In the genomic region with DNA sequence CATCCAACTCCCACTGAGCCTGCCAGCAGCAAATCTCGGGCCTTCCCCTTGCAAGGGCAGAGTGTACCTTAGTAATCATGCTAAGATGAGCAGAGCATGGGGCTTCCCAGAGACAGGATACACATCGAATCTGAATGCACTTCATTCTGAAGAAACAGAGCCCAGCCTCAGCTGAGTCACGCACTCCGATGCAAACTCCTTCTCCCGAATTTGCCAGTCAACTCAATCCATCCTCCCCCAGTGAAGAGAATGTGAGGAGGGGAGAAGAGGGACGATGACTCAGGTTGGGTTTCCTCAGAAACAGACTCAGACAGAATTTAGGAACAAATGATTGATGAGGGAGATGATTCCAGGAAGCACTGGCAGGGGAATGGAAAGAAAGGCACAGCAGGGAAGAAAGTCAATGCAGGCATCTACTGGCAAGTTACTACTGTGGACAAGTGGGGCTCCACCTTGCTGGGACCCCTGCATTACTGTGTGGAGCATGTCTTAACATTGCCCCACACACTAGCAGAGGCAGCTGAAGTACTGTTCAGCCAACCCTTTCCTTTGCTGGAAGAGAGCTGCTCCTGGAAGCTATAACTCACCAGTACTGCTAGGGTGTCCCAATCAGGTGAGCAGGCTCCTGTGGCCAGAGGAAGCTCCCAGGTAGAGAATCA, we compare ENCODE assay signal across 11 cellular contexts.
DNase-seq lines count a peak whose midpoint lies in the region; ATAC-seq, FAIRE-seq and TF ChIP-seq lines count a peak whose summit lies in the region.
"Had no signal": no experiment of that assay in that cellular context is flagged by ENCODE, and none has a peak within 500 bp of the region (broad histone marks: within the 10 kb centered on the region; RNA-seq: fewer than 3 reads in every experiment).

No MANE protein-coding gene starts in this region.

- H3K9me3 ChIP-seq in A673 (ENCODE audit: low read depth, low read length, poor library complexity, severe bottlenecking) (no peaks in the 10 kb centered on the region), endodermal cell (ENCODE audit: control insufficient read depth, low read length) (no peaks in the 10 kb centered on the region)
- H3K9me3 ChIP-seq: Caco-2 had no signal

- POLR2A ChIA-PET in A673 (lab: Charles Lee; ENCODE audit: low non-redundant PET): no interaction called here
- POLR2A ChIA-PET in activated CD4-positive, alpha-beta memory T cell treated with anti-CD3 and anti-CD28 coated beads for 36 hours (lab: Charles Lee): interaction anchor here (1.7 to 1.9 kb wide), 2 partner anchors 353 to 432 kb away, joined by 4 to 11 read pairs; partner anchors contain the start of gene STXBP5

- no peak overlapping the region for H3K4me3 ChIP-seq in A673 (ENCODE audit: low read depth, low read length, poor library complexity, severe bottlenecking)
- H3K4me3 ChIP-seq in endodermal cell (ENCODE audit: low read length): no peak overlapping the region

- ATAC-seq in GM21367 (IDR thresholded peaks at IDR 0.05; ENCODE audit: unreplicated experiment) (peak; percentile 53), GM18519 (IDR thresholded peaks at IDR 0.05; ENCODE audit: low FRiP score, unreplicated experiment) (no peak)

- no peak overlapping the region for H3K9ac ChIP-seq in endodermal cell (ENCODE audit: extremely low read depth, low read length, poor library complexity, severe bottlenecking)

- peak overlapping the region; percentile 86 for H3K27ac Mint-ChIP-seq in activated CD4-positive, alpha-beta memory T cell treated with anti-CD3 and anti-CD28 coated beads for 36 hours
- no peak overlapping the region for H3K27ac Mint-ChIP-seq in endodermal cell
- H3K27ac Mint-ChIP-seq: activated B cell treated with CpG ODN at 0.5 μM for 24 hours had no signal

- no peak overlapping the region for H3K27ac ChIP-seq in A673 (ENCODE audit: low read depth, low read length, poor library complexity, severe bottlenecking)
- no peak overlapping the region for H3K27ac ChIP-seq in endodermal cell (ENCODE audit: low read depth, low read length)

- intact Hi-C loops in A673 (cut with micrococcal nuclease; ENCODE audit: unreplicated experiment): loop anchor here (10.0 kb wide), 1 partner anchor 534 kb away; no protein-coding TSS in a partner anchor
- intact Hi-C loops in activated CD4-positive, alpha-beta memory T cell treated with anti-CD3 and anti-CD28 coated beads for 36 hours (cut with micrococcal nuclease): loop anchor here (1.0 to 10.0 kb wide), 13 partner anchors 54 to 1674 kb away; partner anchors contain the start of gene EPM2A

- peaks cover 7% of the 10 kb centered on the region for H3K27me3 Mint-ChIP-seq in activated CD4-positive, alpha-beta memory T cell treated with anti-CD3 and anti-CD28 coated beads for 36 hours
- H3K27me3 Mint-ChIP-seq in endodermal cell (ENCODE audit: insufficient read depth): no peaks in the 10 kb centered on the region

- DNase-seq in A673 (ENCODE audit: low spot score) (peak; percentile 21), iPS-NIHi7 (ENCODE audit: extremely low spot score) (peak; percentile 18), NCI-H1694 (lab: John Stamatoyannopoulos, UW) (no peak), GM19239 (ENCODE audit: insufficient read length, low spot score) (no peak), endodermal cell (no peak)
- peak; percentile 83 for DNase-seq in activated CD4-positive, alpha-beta memory T cell treated with anti-CD3 and anti-CD28 coated beads for 36 hours
- DNase-seq: activated B cell treated with CpG ODN at 0.5 μM for 24 hours, Caco-2, occipital lobe had no signal

- no peak overlapping the region for H3K4me3 Mint-ChIP-seq in activated CD4-positive, alpha-beta memory T cell treated with anti-CD3 and anti-CD28 coated beads for 36 hours
- H3K4me3 Mint-ChIP-seq in endodermal cell: no peak overlapping the region
- H3K4me3 Mint-ChIP-seq: activated B cell treated with CpG ODN at 0.5 μM for 24 hours had no signal

- no peaks in the 10 kb centered on the region for H3K36me3 ChIP-seq in A673 (ENCODE audit: insufficient read depth, low read length, poor library complexity, severe bottlenecking)
- H3K36me3 ChIP-seq in endodermal cell (ENCODE audit: control insufficient read depth, insufficient read depth, low read length): no peaks in the 10 kb centered on the region

- 72 to 76% methylated on average over 3 to 5 of the region's 6 CpGs for WGBS in endodermal cell (ENCODE audit: insufficient coverage in 1 of 2, insufficient read length in 1 of 2), 2 experiments

- FAIRE-seq in GM19239 (lab: Jason Lieb, UNC): no peak

- no peak for TF ChIP-seq CTCF in A673 (conservative IDR thresholded peaks at IDR 0.05; ENCODE audit: low read depth, low read length)
- TF ChIP-seq CTCF in endodermal cell (conservative IDR thresholded peaks at IDR 0.05): no peak

- CTCF ChIA-PET in A673 (lab: Charles Lee): no interaction called here
- CTCF ChIA-PET in activated CD4-positive, alpha-beta memory T cell treated with anti-CD3 and anti-CD28 coated beads for 36 hours (lab: Charles Lee): interaction anchor here (1.5 kb wide), 1 partner anchor 432 kb away, joined by 3 read pairs; no protein-coding TSS in a partner anchor

- peaks cover 24% of the 10 kb centered on the region for H3K9me3 Mint-ChIP-seq in activated CD4-positive, alpha-beta memory T cell treated with anti-CD3 and anti-CD28 coated beads for 36 hours
- H3K9me3 Mint-ChIP-seq in endodermal cell: peaks cover 7% of the 10 kb centered on the region

- no peaks in the 10 kb centered on the region for H3K4me1 ChIP-seq in A673 (ENCODE audit: insufficient read depth, low read length, poor library complexity, severe bottlenecking)
- no peaks in the 10 kb centered on the region for H3K4me1 ChIP-seq in endodermal cell (ENCODE audit: control insufficient read depth, insufficient read depth, low read length)
- H3K4me1 ChIP-seq: Caco-2 had no signal

- H3K4me1 Mint-ChIP-seq in activated CD4-positive, alpha-beta memory T cell treated with anti-CD3 and anti-CD28 coated beads for 36 hours (ENCODE audit: low read depth): peaks cover 32% of the 10 kb centered on the region
- peaks cover 2% of the 10 kb centered on the region for H3K4me1 Mint-ChIP-seq in endodermal cell
- H3K4me1 Mint-ChIP-seq: activated B cell treated with CpG ODN at 0.5 μM for 24 hours had no signal

- H3K36me3 Mint-ChIP-seq in activated CD4-positive, alpha-beta memory T cell treated with anti-CD3 and anti-CD28 coated beads for 36 hours: peaks cover 14% of the 10 kb centered on the region
- H3K36me3 Mint-ChIP-seq in endodermal cell (ENCODE audit: low read depth): no peaks in the 10 kb centered on the region

- BruUV-seq in A673 (replicated peaks; lab: Mats Ljungman, UMichigan): no TSS peak

- no peaks in the 10 kb centered on the region for H3K27me3 ChIP-seq in A673 (replicated peaks; ENCODE audit: insufficient read depth, low read depth, low read length, poor library complexity)
- H3K27me3 ChIP-seq in endodermal cell (ENCODE audit: control insufficient read depth, insufficient read depth, low read length, poor library complexity, severe bottlenecking): no peaks in the 10 kb centered on the region

Comparison
In these comparisons a context has a peak if more than half of its experiments do, and no peak if none do; other contexts are left out.
1. DNase-seq: peak in A673 (single experiment), activated CD4-positive, alpha-beta memory T cell treated with anti-CD3 and anti-CD28 coated beads for 36 hours (single experiment) and iPS-NIHi7 (single experiment); none in NCI-H1694 (single experiment), GM19239 (single experiment) and endodermal cell (single experiment).